ENCODE assay signal across 20 cellular contexts in the genomic region with DNA sequence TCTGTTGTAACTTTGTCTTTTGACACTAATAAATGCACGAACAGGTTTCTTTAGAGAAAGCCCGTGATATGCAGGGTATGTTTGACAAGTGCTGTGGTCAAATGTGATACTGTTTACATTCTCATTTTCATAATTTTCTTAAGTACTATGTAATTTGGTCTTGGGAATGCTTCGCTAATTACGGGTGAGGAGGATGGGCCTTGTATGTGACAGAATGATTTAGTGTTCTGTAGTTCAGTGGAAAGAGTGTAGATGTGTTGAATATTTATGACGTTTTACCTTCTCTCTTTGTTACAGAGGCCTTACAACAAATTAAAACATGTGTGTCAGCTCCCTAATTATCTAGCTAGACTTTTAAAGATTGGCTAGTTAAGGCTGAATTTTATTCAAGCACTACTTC. TPM values are rescaled to one million over a fixed set of nuclear protein-coding genes. Genes with fewer than 3 reads are reported as not detected.
DNase-seq lines count a peak whose midpoint lies in the region; ATAC-seq and TF ChIP-seq lines count a peak whose summit lies in the region.
"Had no signal": no experiment of that assay in that cellular context is flagged by ENCODE, and none has a peak within 500 bp of the region (broad histone marks: within the 10 kb centered on the region; RNA-seq: fewer than 3 reads in every experiment).

No MANE protein-coding gene starts in this region.

- H3K4me3 ChIP-seq in lower lobe of right lung = no peak overlapping the region
- H3K4me3 ChIP-seq: BLaER1, PC-9, SJCRH30 had no signal

- no peak overlapping the region for H3K4me3 Mint-ChIP-seq in WTC11
- no peak overlapping the region for H3K4me3 Mint-ChIP-seq in activated CD8-positive, alpha-beta memory T cell treated with anti-CD3 and anti-CD28 coated beads, Interleukin-2, amount 10 ng/mL, durations not matched to agents 7 days and 5 days

- POLR2A ChIA-PET in WTC11 (lab: Charles Lee) = no interaction called here

- H3K27me3 Mint-ChIP-seq in WTC11 (ENCODE audit: low read depth) = no peaks in the 10 kb centered on the region; the same call in 1 of the 2 replicates
- no peaks in the 10 kb centered on the region for H3K27me3 Mint-ChIP-seq in activated CD8-positive, alpha-beta memory T cell treated with anti-CD3 and anti-CD28 coated beads, Interleukin-2, amount 10 ng/mL, durations not matched to agents 7 days and 5 days

- no peak for ATAC-seq in WTC11
- ATAC-seq in activated CD8-positive, alpha-beta memory T cell treated with anti-CD3 and anti-CD28 coated beads, Interleukin-2, amount 10 ng/mL, durations not matched to agents 7 days and 5 days = no peak
- ATAC-seq in lower lobe of right lung = no peak

- TF ChIP-seq CTCF in WTC11 (IDR thresholded peaks at IDR 0.05) (no peak), lower lobe of right lung (IDR thresholded peaks at IDR 0.05) (no peak)

- CTCF ChIA-PET in WTC11 (lab: Charles Lee) = interaction anchor here (0.9 to 3.8 kb wide), 13 partner anchors 9 to 257 kb away, joined by 3 to 45 read pairs (median 7); partner anchors contain the start of gene CHRNA1
- CTCF ChIA-PET in activated CD8-positive, alpha-beta memory T cell treated with anti-CD3 and anti-CD28 coated beads, Interleukin-2, amount 10 ng/mL, durations not matched to agents 7 days and 5 days (lab: Charles Lee) = interaction anchor here (0.8 to 2.1 kb wide), 5 partner anchors 17 to 78 kb away, joined by 4 to 9 read pairs (median 4); no protein-coding TSS in a partner anchor

- peaks cover 18% of the 10 kb centered on the region for H3K4me1 ChIP-seq in lower lobe of right lung

- H3K27ac ChIP-seq in lower lobe of right lung = no peak overlapping the region
- H3K27ac ChIP-seq: 22Rv1, BLaER1, HL-60, PC-9, SJCRH30 had no signal

- H3K27me3 ChIP-seq in lower lobe of right lung (ENCODE audit: low read depth) = no peaks in the 10 kb centered on the region
- H3K27me3 ChIP-seq: BLaER1, SJCRH30 had no signal

- H3K9me3 Mint-ChIP-seq in WTC11 = no peaks in the 10 kb centered on the region
- no peaks in the 10 kb centered on the region for H3K9me3 Mint-ChIP-seq in activated CD8-positive, alpha-beta memory T cell treated with anti-CD3 and anti-CD28 coated beads, Interleukin-2, amount 10 ng/mL, durations not matched to agents 7 days and 5 days (ENCODE audit: low read depth)

- H3K4me1 Mint-ChIP-seq in WTC11 = peaks cover 88% of the 10 kb centered on the region
- peaks cover 30% of the 10 kb centered on the region for H3K4me1 Mint-ChIP-seq in activated CD8-positive, alpha-beta memory T cell treated with anti-CD3 and anti-CD28 coated beads, Interleukin-2, amount 10 ng/mL, durations not matched to agents 7 days and 5 days

- H3K36me3 Mint-ChIP-seq in WTC11 = no peaks in the 10 kb centered on the region
- no peaks in the 10 kb centered on the region for H3K36me3 Mint-ChIP-seq in activated CD8-positive, alpha-beta memory T cell treated with anti-CD3 and anti-CD28 coated beads, Interleukin-2, amount 10 ng/mL, durations not matched to agents 7 days and 5 days

- H3K27ac Mint-ChIP-seq in WTC11 = peak overlapping the region; percentile 75; the same call in 1 of the 2 replicates
- no peak overlapping the region for H3K27ac Mint-ChIP-seq in activated CD8-positive, alpha-beta memory T cell treated with anti-CD3 and anti-CD28 coated beads, Interleukin-2, amount 10 ng/mL, durations not matched to agents 7 days and 5 days

- H3K36me3 ChIP-seq in lower lobe of right lung = no peaks in the 10 kb centered on the region
- H3K36me3 ChIP-seq: BLaER1, SJCRH30 had no signal

- peak; percentile 68 for DNase-seq in NCI-H1105 treated with DMSO at 0.1 percent for 48 hours (lab: John Stamatoyannopoulos, UW)
- DNase-seq in NCI-H1105 (lab: John Stamatoyannopoulos, UW) = no peak
- peak; percentile 35 for DNase-seq in NCI-H146 (lab: John Stamatoyannopoulos, UW)
- DNase-seq in WTC11 (ENCODE audit: low spot score) = no peak
- no peak for DNase-seq in activated CD8-positive, alpha-beta memory T cell treated with anti-CD3 and anti-CD28 coated beads, Interleukin-2, amount 10 ng/mL, durations not matched to agents 7 days and 5 days
- no peak for DNase-seq in lower lobe of right lung
- DNase-seq in NCI-H2227 (lab: John Stamatoyannopoulos, UW; ENCODE audit: unreplicated experiment) = no peak
- DNase-seq in activated gamma-delta T cell treated with Interleukin-2 at 50 U/mL for 16 hours = no peak
- DNase-seq: GF-D8, NCI-H1694 treated with DMSO at 0.1 percent for 48 hours, NCI-H2107, NCI-H226, NCI-H524 treated with DMSO at 0.1 percent for 48 hours, PC-9, SJCRH30, T-helper 2 cell had no signal

- intact Hi-C loops in lower lobe of right lung (cut with DNase I) = no loop called here

- H3K9me3 ChIP-seq in lower lobe of right lung = no peaks in the 10 kb centered on the region
- H3K9me3 ChIP-seq: BLaER1, SJCRH30 had no signal

TF ChIP-seq in WTC11, 78 proteins besides CTCF, POLR2A, EP300 and RAD21:
- TF ChIP-seq TEAD4 (CRISPR knock-in tag; IDR thresholded peaks at IDR 0.05) = no peak
- TF ChIP-seq ELF4 (CRISPR knock-in tag; IDR thresholded peaks at IDR 0.05; ENCODE audit: low read depth) = no peak
- TF ChIP-seq TP53 (CRISPR knock-in tag; IDR thresholded peaks at IDR 0.05) = no peak

RNA-seq across cellular contexts. Expression of gene CHRNA1, which starts 10.6 kb away (rescaled TPM):
- not detected in 3 replicates for total RNA-seq in WTC11 (2021)
- not detected for total RNA-seq in activated CD8-positive, alpha-beta memory T cell treated with anti-CD3 and anti-CD28 coated beads, Interleukin-2, amount 10 ng/mL, durations not matched to agents 7 days and 5 days
- total RNA-seq in lower lobe of right lung = not detected
- total RNA-seq: Daoy, PC-9 had no signal

Comparison
In these comparisons a context has a peak if more than half of its experiments do, and no peak if none do; other contexts are left out.
1. DNase-seq: peak in NCI-H1105 treated with DMSO at 0.1 percent for 48 hours (single experiment) and NCI-H146 (single experiment); none in NCI-H1105 (single experiment), WTC11 (single experiment), activated CD8-positive, alpha-beta memory T cell treated with anti-CD3 and anti-CD28 coated beads, Interleukin-2, amount 10 ng/mL, durations not matched to agents 7 days and 5 days (single experiment), lower lobe of right lung (single experiment), NCI-H2227 (single experiment) and activated gamma-delta T cell treated with Interleukin-2 at 50 U/mL for 16 hours (single experiment).